Comparison of ENCODE assay signal across 10 cellular contexts in the genomic region with DNA sequence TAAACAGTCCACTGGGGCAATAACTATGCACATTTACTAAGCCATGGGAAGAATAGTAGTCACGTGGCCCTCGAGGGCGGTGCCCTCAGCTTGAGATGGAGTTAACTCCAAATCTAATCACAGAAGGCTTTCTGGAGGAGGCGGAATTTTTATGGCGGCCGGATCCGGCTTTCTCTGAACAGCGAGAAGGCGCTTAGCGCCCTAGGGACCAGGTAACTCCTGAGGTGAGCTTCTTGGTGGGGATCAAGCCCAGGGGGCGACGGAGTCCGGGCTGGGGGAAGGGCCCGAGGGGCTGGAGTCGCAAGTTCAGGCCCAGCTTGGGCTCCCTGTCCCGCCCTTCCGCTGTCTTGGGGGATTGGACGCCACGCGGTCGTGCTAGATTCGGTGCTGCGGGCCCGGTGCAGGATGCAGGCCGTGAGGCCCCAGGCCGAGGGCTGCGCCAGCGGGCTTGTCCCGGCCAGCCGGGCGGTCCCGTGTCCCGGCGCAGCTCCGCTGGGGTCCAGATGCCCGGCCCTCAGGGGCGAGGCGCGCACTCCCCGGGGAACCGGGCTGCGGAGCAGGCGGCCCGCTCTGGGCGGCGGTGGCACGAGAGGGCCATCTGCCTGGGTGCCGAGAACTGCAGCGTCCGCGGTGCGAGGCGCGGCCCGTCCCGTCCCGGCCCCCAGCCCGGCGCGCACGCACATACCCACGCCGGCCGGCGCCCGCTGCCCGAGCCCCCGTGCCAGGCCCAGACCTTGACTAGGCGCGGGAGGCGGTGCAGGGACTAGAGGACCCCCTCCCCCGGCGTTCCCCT. TPM values are rescaled to one million over a fixed set of nuclear protein-coding genes. Genes with fewer than 3 reads are reported as not detected.
DNase-seq lines count a peak whose midpoint lies in the region; ATAC-seq, FAIRE-seq and TF ChIP-seq lines count a peak whose summit lies in the region.
"Had no signal": no experiment of that assay in that cellular context is flagged by ENCODE, and none has a peak within 500 bp of the region (broad histone marks: within the 10 kb centered on the region; RNA-seq: fewer than 3 reads in every experiment).

No MANE protein-coding gene starts in this region.

- TF ChIP-seq CTCF in pancreas (IDR thresholded peaks at IDR 0.05) = no peak

- peaks cover 52% of the 10 kb centered on the region for H3K4me1 ChIP-seq in CD4-positive, alpha-beta memory T cell (ENCODE audit: insufficient read depth, low read length)
- H3K4me1 ChIP-seq in pancreas = peaks cover 13 to 23% (median 21%) of the 10 kb centered on the region in 3 donors

- intact Hi-C loops in CD4-positive, alpha-beta memory T cell (cut with micrococcal nuclease) = loop anchor here (5.0 kb wide), 2 partner anchors 170 to 325 kb away; a partner anchor contains a TSS
- intact Hi-C loops in left ventricle myocardium superior (cut with micrococcal nuclease) = no loop called here
- intact Hi-C loops in pancreas (cut with DNase I) = loop anchor here in 1 of 3 donors (10.0 kb wide), 1 partner anchor 163 kb away; no protein-coding TSS in a partner anchor

- POLR2A ChIA-PET in CD4-positive, alpha-beta memory T cell (lab: Charles Lee; ENCODE audit: partially characterized antibody) = interaction anchor here (1.6 to 7.0 kb wide), 2 partner anchors 17 to 595 kb away, joined by 5 to 68 read pairs; a partner anchor contains a TSS
- POLR2A ChIA-PET in activated CD4-positive, alpha-beta memory T cell treated with anti-CD3 and anti-CD28 coated beads, Interleukin-2, amount 10 ng/mL, durations not matched to agents 7 days and 5 days (lab: Charles Lee) = interaction anchor here (2.4 to 3.5 kb wide), 4 partner anchors 14 to 181 kb away, joined by 7 to 23 read pairs (median 13); no protein-coding TSS in a partner anchor

- no peaks in the 10 kb centered on the region for H3K27me3 ChIP-seq in CD4-positive, alpha-beta memory T cell (ENCODE audit: insufficient read depth, low read length)
- H3K27me3 ChIP-seq in pancreas = no peaks in the 10 kb centered on the region

- peak overlapping the region in 6 of 7 donors; percentile 73 to 91 (median 81) for H3K27ac Mint-ChIP-seq in CD4-positive, alpha-beta memory T cell
- H3K27ac Mint-ChIP-seq in activated CD4-positive, alpha-beta memory T cell treated with anti-CD3 and anti-CD28 coated beads, Interleukin-2, amount 10 ng/mL, durations not matched to agents 7 days and 5 days = peak overlapping the region; percentile 3

- H3K27me3 Mint-ChIP-seq in CD4-positive, alpha-beta memory T cell = no peaks in the 10 kb centered on the region
- H3K27me3 Mint-ChIP-seq in activated CD4-positive, alpha-beta memory T cell treated with anti-CD3 and anti-CD28 coated beads, Interleukin-2, amount 10 ng/mL, durations not matched to agents 7 days and 5 days = no peaks in the 10 kb centered on the region

- no peak for DNase-seq in CD4-positive, alpha-beta memory T cell
- DNase-seq in activated CD4-positive, alpha-beta memory T cell treated with anti-CD3 and anti-CD28 coated beads, Interleukin-2, amount 10 ng/mL, durations not matched to agents 7 days and 5 days = no peak
- DNase-seq in left ventricle myocardium superior (peak; percentile 59), pancreas (peak in 5 of 6 donors; percentile 13 to 79 (median 46)), H54 (ENCODE audit: insufficient read length, low spot score) (no peak), NCI-H524 treated with DMSO at 0.1 percent for 48 hours (lab: John Stamatoyannopoulos, UW) (no peak)
- DNase-seq: activated CD4-positive, alpha-beta T cell treated with anti-CD3 and anti-CD28 coated beads for 1 hour; NCI-H146 had no signal

- no peak overlapping the region for H3K27ac ChIP-seq in CD4-positive, alpha-beta memory T cell (ENCODE audit: low read depth, low read length)
- no peak overlapping the region for H3K27ac ChIP-seq in pancreas

- 82 to 84% methylated on average over 68 to 73 of the region's 73 CpGs for WGBS in pancreas, 2 donors

- peaks cover 9 to 25% of the 10 kb centered on the region in 2 donors for H3K36me3 Mint-ChIP-seq in CD4-positive, alpha-beta memory T cell
- peaks cover 21% of the 10 kb centered on the region for H3K36me3 Mint-ChIP-seq in activated CD4-positive, alpha-beta memory T cell treated with anti-CD3 and anti-CD28 coated beads, Interleukin-2, amount 10 ng/mL, durations not matched to agents 7 days and 5 days (ENCODE audit: low read depth)

- no peak for TF ChIP-seq POLR2A in H54 (IDR thresholded peaks at IDR 0.05; ENCODE audit: low read depth, low read length)

- no peak overlapping the region for H3K4me3 ChIP-seq in CD4-positive, alpha-beta memory T cell (ENCODE audit: low read length in 2 of 2)
- H3K4me3 ChIP-seq in pancreas = no peak overlapping the region

- ATAC-seq in left ventricle myocardium superior (peak; percentile 11), pancreas (no peak), GM18909 (IDR thresholded peaks at IDR 0.05; ENCODE audit: poor library complexity, unreplicated experiment) (no peak), GM19035 (IDR thresholded peaks at IDR 0.05; ENCODE audit: unreplicated experiment) (no peak)

- peaks cover 38 to 66% (median 50%) of the 10 kb centered on the region in 4 donors for H3K4me1 Mint-ChIP-seq in CD4-positive, alpha-beta memory T cell
- H3K4me1 Mint-ChIP-seq in activated CD4-positive, alpha-beta memory T cell treated with anti-CD3 and anti-CD28 coated beads, Interleukin-2, amount 10 ng/mL, durations not matched to agents 7 days and 5 days = peaks cover 49% of the 10 kb centered on the region

- CTCF ChIA-PET in CD4-positive, alpha-beta memory T cell (lab: Charles Lee; ENCODE audit: partially characterized antibody) = interaction anchor here (9.8 kb wide), 1 partner anchor 19 kb away, joined by 80 read pairs; no protein-coding TSS in a partner anchor
- CTCF ChIA-PET in activated CD4-positive, alpha-beta memory T cell treated with anti-CD3 and anti-CD28 coated beads, Interleukin-2, amount 10 ng/mL, durations not matched to agents 7 days and 5 days (lab: Charles Lee) = interaction anchor here (1.2 kb wide), 1 partner anchor 20 kb away, joined by 3 read pairs; no protein-coding TSS in a partner anchor

- H3K9me3 Mint-ChIP-seq in CD4-positive, alpha-beta memory T cell = no peaks in the 10 kb centered on the region
- no peaks in the 10 kb centered on the region for H3K9me3 Mint-ChIP-seq in activated CD4-positive, alpha-beta memory T cell treated with anti-CD3 and anti-CD28 coated beads, Interleukin-2, amount 10 ng/mL, durations not matched to agents 7 days and 5 days

- peak overlapping the region in 5 of 8 donors; percentile 4 to 84 (median 64) for H3K4me3 Mint-ChIP-seq in CD4-positive, alpha-beta memory T cell
- H3K4me3 Mint-ChIP-seq in activated CD4-positive, alpha-beta memory T cell treated with anti-CD3 and anti-CD28 coated beads, Interleukin-2, amount 10 ng/mL, durations not matched to agents 7 days and 5 days = no peak overlapping the region

- FAIRE-seq in pancreas (lab: Jason Lieb, UNC) (no peak), H54 (lab: Jason Lieb, UNC) (no peak)

- no peaks in the 10 kb centered on the region for H3K9me3 ChIP-seq in CD4-positive, alpha-beta memory T cell (ENCODE audit: control insufficient read depth in 1 of 2, low read length in 2 of 2)
- H3K9me3 ChIP-seq in pancreas = no peaks in the 10 kb centered on the region

- H3K36me3 ChIP-seq in CD4-positive, alpha-beta memory T cell (ENCODE audit: insufficient read depth, low read length) = no peaks in the 10 kb centered on the region
- H3K36me3 ChIP-seq in pancreas = peaks cover 0 to 8% (median 0%) of the 10 kb centered on the region in 3 donors

RNA-seq across cellular contexts. Expression of a gene that starts 1.7 kb away (rescaled TPM):
- total RNA-seq in CD4-positive, alpha-beta memory T cell = 100 to 1,000 TPM; 116 to 122 TPM
- 10 to 100 TPM; 14.3 to 64.2 TPM for polyA plus RNA-seq in CD4-positive, alpha-beta memory T cell
- total RNA-seq in activated CD4-positive, alpha-beta memory T cell treated with anti-CD3 and anti-CD28 coated beads, Interleukin-2, amount 10 ng/mL, durations not matched to agents 7 days and 5 days = 10 to 100 TPM; 79.9 to 90.5 TPM
- total RNA-seq in left ventricle myocardium superior (38.5 TPM), pancreas (10 to 100 TPM; 26.3 to 51.2 (median 33.6) TPM)
- 1 to 10 TPM; 6.9 to 7.8 TPM for polyA plus RNA-seq in pancreas

RNA-seq across cellular contexts. Expression of a gene that starts 45.2 kb away (rescaled TPM):
- 1 to 10 TPM; 2.2 to 3.0 TPM for total RNA-seq in CD4-positive, alpha-beta memory T cell
- polyA plus RNA-seq in CD4-positive, alpha-beta memory T cell = not detected
- under 1 TPM; 0.33 to 0.53 TPM for total RNA-seq in activated CD4-positive, alpha-beta memory T cell treated with anti-CD3 and anti-CD28 coated beads, Interleukin-2, amount 10 ng/mL, durations not matched to agents 7 days and 5 days
- total RNA-seq in left ventricle myocardium superior (1.4 TPM), pancreas (10 to 100 TPM; 23.5 to 43.3 (median 29.7) TPM)
- 100 to 1,000 TPM in 1 of 2 donors, 10 to 100 TPM in 1; 69.6 to 105 TPM for polyA plus RNA-seq in pancreas

Comparison
In these comparisons a context has a peak if more than half of its experiments do, and no peak if none do; other contexts are left out.
1. DNase-seq: peak in left ventricle myocardium superior (single experiment) and pancreas (5 of 6); none in CD4-positive, alpha-beta memory T cell (0 of 5), activated CD4-positive, alpha-beta memory T cell treated with anti-CD3 and anti-CD28 coated beads, Interleukin-2, amount 10 ng/mL, durations not matched to agents 7 days and 5 days (single experiment), H54 (single experiment) and NCI-H524 treated with DMSO at 0.1 percent for 48 hours (single experiment).
2. RNA of a gene that starts 45.2 kb away (total RNA-seq): 23.5 to 43.3 TPM in pancreas; 2.2 to 3.0 TPM in CD4-positive, alpha-beta memory T cell, 1.4 TPM in left ventricle myocardium superior (single experiment) and 0.33 to 0.53 TPM in activated CD4-positive, alpha-beta memory T cell treated with anti-CD3 and anti-CD28 coated beads, Interleukin-2, amount 10 ng/mL, durations not matched to agents 7 days and 5 days; every median in the first group is over 4 times any median in the second.